ENCODE assay signal across 9 cellular contexts in the genomic region with DNA sequence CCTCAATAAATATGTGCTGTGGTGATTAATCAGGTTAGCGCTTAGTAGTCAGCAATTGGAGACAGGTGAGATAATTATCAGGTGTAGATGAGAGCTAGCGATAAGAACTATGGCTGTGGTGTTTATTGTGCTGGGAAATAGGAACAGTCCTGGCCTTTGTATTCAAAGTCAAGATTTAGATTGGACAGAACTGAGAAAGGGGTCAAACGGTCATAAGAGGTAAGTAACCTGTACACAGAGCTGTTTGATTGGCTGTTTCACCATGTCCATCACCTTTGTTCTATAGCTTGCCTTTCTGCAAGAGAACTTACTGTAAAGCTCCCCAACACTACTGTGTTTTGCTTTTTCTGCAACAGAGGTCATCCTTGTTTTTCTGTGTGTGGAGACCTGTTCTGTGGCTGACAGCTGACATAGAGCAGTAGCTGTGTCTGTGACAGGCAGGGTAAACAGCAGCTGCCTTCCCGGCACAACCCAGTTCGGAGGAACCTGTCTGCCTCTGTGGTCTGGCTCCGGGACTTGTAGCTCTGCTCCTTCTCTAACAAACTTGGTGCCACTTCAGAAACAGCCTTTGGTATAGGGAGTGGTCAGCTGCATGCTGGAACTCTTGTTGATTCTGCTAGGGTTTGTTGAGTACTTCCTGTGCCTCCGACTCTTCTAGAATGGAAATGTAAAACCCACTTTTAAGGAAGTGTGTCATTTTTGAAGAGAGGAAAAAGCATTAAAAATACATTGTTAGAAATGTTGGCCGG. TPM values are rescaled to one million over a fixed set of nuclear protein-coding genes. Genes with fewer than 3 reads are reported as not detected.
DNase-seq lines count a peak whose midpoint lies in the region; ATAC-seq, FAIRE-seq and TF ChIP-seq lines count a peak whose summit lies in the region.
"Had no signal": no experiment of that assay in that cellular context is flagged by ENCODE, and none has a peak within 500 bp of the region (broad histone marks: within the 10 kb centered on the region; RNA-seq: fewer than 3 reads in every experiment).

No MANE protein-coding gene starts in this region.

- RAD21 ChIA-PET in GM12878 (lab: Charles Lee; ENCODE audit: unreplicated experiment), result interaction anchor here (0.7 to 1.9 kb wide), 5 partner anchors 8 to 23 kb away, joined by 3 to 11 read pairs (median 3); a partner anchor contains a TSS

- H3K27ac Mint-ChIP-seq in CD14-positive monocyte (peak overlapping the region; percentile 81 to 94 (median 92)), natural killer cell (peak overlapping the region; percentile 36 to 68)

- 75% methylated on average over 8 of the region's 8 CpGs for WGBS in GM12878 (ENCODE audit: insufficient coverage, insufficient replicate concordance, low lambda C conversion rate, missing lambda C conversion rate)

- no peak for TF ChIP-seq RAD21 in GM12878 (IDR thresholded peaks at IDR 0.05; ENCODE audit: insufficient read depth, low read depth, low read length)

- peaks cover 4 to 6% of the 10 kb centered on the region in 2 donors for H3K36me3 Mint-ChIP-seq in CD14-positive monocyte
- H3K36me3 Mint-ChIP-seq in natural killer cell, result no peaks in the 10 kb centered on the region

- no peaks in the 10 kb centered on the region for H3K9me3 ChIP-seq in Peyer's patch
- H3K9me3 ChIP-seq in GM12878 (replicated peaks; ENCODE audit: control insufficient read depth, insufficient read depth, low read length), result no peaks in the 10 kb centered on the region

- H3K27me3 ChIP-seq in Peyer's patch (no peaks in the 10 kb centered on the region), GM12878 (replicated peaks in 1 of 2; ENCODE audit: control insufficient read depth in 2 of 2, insufficient read depth in 2 of 2, low read length in 1 of 2) (no peaks in the 10 kb centered on the region)

- POLR2A ChIA-PET in GM12878 (lab: Charles Lee), result interaction anchor here (12.0 kb wide), 1 partner anchor 15 kb away, joined by 325 read pairs; a partner anchor contains a TSS

- TF ChIP-seq POLR2A in Peyer's patch (IDR thresholded peaks at IDR 0.05) (no peak), GM12878 (IDR thresholded peaks at IDR 0.05; ENCODE audit: low read depth, low read length) (no peak)

- H3K27me3 Mint-ChIP-seq in CD14-positive monocyte (ENCODE audit: low read depth in 3 of 3) (no peaks in the 10 kb centered on the region), natural killer cell (ENCODE audit: low read depth in 2 of 2) (no peaks in the 10 kb centered on the region)

- BruUV-seq in GM12878 (replicated peaks; lab: Mats Ljungman, UMichigan), result no TSS peak

- H3K4me3 ChIP-seq in Peyer's patch, result peak overlapping the region in 1 of 4 donors; percentile 12
- no peak overlapping the region for H3K4me3 ChIP-seq in GM12878

- H3K4me1 Mint-ChIP-seq in CD14-positive monocyte (peaks cover 30% of the 10 kb centered on the region), natural killer cell (peaks cover 6 to 11% of the 10 kb centered on the region in 2 donors)

- DNase-seq in CD14-positive monocyte (ENCODE audit: low spot score), result no peak
- peak; percentile 25 to 63 (median 52) for DNase-seq in Peyer's patch
- DNase-seq in GM12878 (ENCODE audit: low read depth, low spot score), result no peak
- no peak for DNase-seq in natural killer cell

- FAIRE-seq in GM12878 (lab: Jason Lieb, UNC), result peak; percentile 41

- H3K36me3 ChIP-seq in Peyer's patch, result no peaks in the 10 kb centered on the region
- H3K36me3 ChIP-seq in GM12878 (ENCODE audit: control insufficient read depth in 2 of 2, insufficient read depth in 2 of 2, low read length in 1 of 2), result peaks cover 0 to 4% of the 10 kb centered on the region in 2 experiments; a peak in 1 of 4 replicates

- peaks cover 0 to 24% (median 0%) of the 10 kb centered on the region in 4 donors for H3K4me1 ChIP-seq in Peyer's patch
- H3K4me1 ChIP-seq in GM12878 (ENCODE audit: control insufficient read depth, insufficient read depth, low read length), result peaks cover 4% of the 10 kb centered on the region

- CTCF ChIA-PET in GM12878 (lab: Yijun Ruan, JAX), result interaction anchor here (0.7 to 1.5 kb wide), 4 partner anchors 18 to 385 kb away, joined by 3 read pairs; no protein-coding TSS in a partner anchor

- H3K9ac ChIP-seq in GM12878 (ENCODE audit: control insufficient read depth, insufficient read depth, low read length), result no peak overlapping the region

- TF ChIP-seq EP300 in GM12878 (IDR thresholded peaks at IDR 0.05; ENCODE audit: borderline replicate concordance in 1 of 2, control insufficient read depth in 1 of 2, low read depth in 2 of 2, low read length in 2 of 2), result no peak

- H3K4me3 Mint-ChIP-seq in CD14-positive monocyte, result peak overlapping the region; percentile 56 to 78
- no peak overlapping the region for H3K4me3 Mint-ChIP-seq in natural killer cell

- no peaks in the 10 kb centered on the region for H3K9me3 Mint-ChIP-seq in CD14-positive monocyte
- no peaks in the 10 kb centered on the region for H3K9me3 Mint-ChIP-seq in natural killer cell

- H3K79me2 ChIP-seq in GM12878 (ENCODE audit: control insufficient read depth, insufficient read depth, low read length), result peaks cover 12% of the 10 kb centered on the region

- TF ChIP-seq CTCF in CD14-positive monocyte (IDR thresholded peaks at IDR 0.05), result no peak
- TF ChIP-seq CTCF in Peyer's patch (IDR thresholded peaks at IDR 0.05), result no peak
- no peak for TF ChIP-seq CTCF in GM12878 (IDR thresholded peaks at IDR 0.05 in 2 of 3, conservative IDR thresholded peaks at IDR 0.05 in 1 of 3; ENCODE audit: control insufficient read depth in 2 of 3, extremely low read depth in 1 of 3, insufficient read depth in 1 of 3, low read depth in 3 of 3, low read length in 3 of 3)
- TF ChIP-seq CTCF in natural killer cell (IDR thresholded peaks at IDR 0.05), result no peak

- SMC1A ChIA-PET in GM12878 (lab: Charles Lee; ENCODE audit: uncharacterized antibody, unreplicated experiment), result interaction anchor here (0.5 to 1.5 kb wide), 7 partner anchors 9 to 533 kb away, joined by 3 to 6 read pairs (median 3); no protein-coding TSS in a partner anchor

- H3K27ac ChIP-seq in Peyer's patch (peak overlapping the region; percentile 39 to 69 (median 58)), GM12878 (ENCODE audit: control insufficient read depth, insufficient read depth) (no peak overlapping the region)

- H3K4me2 ChIP-seq in GM12878 (ENCODE audit: control insufficient read depth, insufficient read depth), result 0 out of 2 replicates have a peak overlapping the region, but pooled peaks have one; percentile 4

- in situ Hi-C loops in GM12878 (cut with MboI), result no loop called here

- intact Hi-C loops in CD14-positive monocyte (cut with micrococcal nuclease), result no loop called here
- intact Hi-C loops in GM12878 (cut with micrococcal nuclease; ENCODE audit: unreplicated experiment), result no loop called here
- intact Hi-C loops in natural killer cell (cut with micrococcal nuclease), result no loop called here

- ATAC-seq in GM12878 (no peak), natural killer cell (no peak), HG02852 (IDR thresholded peaks at IDR 0.05; ENCODE audit: unreplicated experiment) (no peak), HG03039 (IDR thresholded peaks at IDR 0.05; ENCODE audit: unreplicated experiment) (no peak), HG02571 (IDR thresholded peaks at IDR 0.05; ENCODE audit: unreplicated experiment) (no peak), HG02610 (IDR thresholded peaks at IDR 0.05; ENCODE audit: unreplicated experiment) (no peak)

- H2AFZ ChIP-seq in GM12878 (ENCODE audit: control insufficient read depth, low read depth, low read length), result peak overlapping the region; percentile 55; the same call in 1 of the 2 replicates

- H4K20me1 ChIP-seq in GM12878 (ENCODE audit: control insufficient read depth, insufficient read depth), result no peaks in the 10 kb centered on the region

RNA-seq across cellular contexts. Expression of a gene that starts 21.1 kb away (rescaled TPM):
- polyA plus RNA-seq in CD14-positive monocyte, result 100 to 1,000 TPM; 606 to 731 TPM
- total RNA-seq in Peyer's patch, result 100 to 1,000 TPM in 3 of 4 donors, 10 to 100 TPM in 1; 89.6 to 224 (median 157) TPM
- total RNA-seq in GM12878 (2013; cell fraction: nucleolus; rRNA removed), result 56.5 and 59.3 TPM in 2 replicates
- 350 and 429 TPM in 2 replicates for total RNA-seq in GM12878 (2014; rRNA removed)
- 418 and 422 TPM in 2 replicates for total RNA-seq in GM12878 (2014; rRNA removed; fragmentation: Illumina TruSeq; extraction: Trizol)
- total RNA-seq in GM12878 (2021), result 302 and 307 TPM in 2 replicates
- 600 TPM for polyA plus RNA-seq in GM12878 (2011; ENCODE audit: low read depth)
- polyA plus RNA-seq in GM12878 (2011; rRNA removed), result 479 and 776 TPM in 2 replicates
- polyA plus RNA-seq in GM12878 (2011; cell fraction: cytosol; rRNA removed), result 185 and 243 TPM in 2 replicates
- polyA plus RNA-seq in GM12878 (2011; cell fraction: nucleus; rRNA removed), result 95.9 and 111 TPM in 2 replicates
- polyA plus RNA-seq in GM12878 (2012), result 274 and 336 TPM in 2 replicates
- polyA plus RNA-seq in GM12878 (2014; fragmentation: Illumina TruSeq; extraction: Trizol), result 426 and 542 TPM in 2 replicates
- polyA plus RNA-seq in GM12878 (2014; fragmentation: Nextera tagmentation; extraction: Ambion mirVana), result 100 to 1,000 TPM; 286 to 442 TPM
- polyA plus RNA-seq in GM12878 (2014; rRNA removed), result 230 and 275 TPM in 2 replicates
- polyA plus RNA-seq in GM12878 (2016; fragmentation: Nextera tagmentation; extraction: Ambion mirVana), result 100 to 1,000 TPM; 184 to 200 TPM
- 265 and 457 TPM in 2 replicates for polyA minus RNA-seq in GM12878 (2011; rRNA and poly(A)+ RNA removed)
- polyA minus RNA-seq in GM12878 (2011; cell fraction: cytosol; rRNA and poly(A)+ RNA removed), result 121 and 123 TPM in 2 replicates
- polyA minus RNA-seq in GM12878 (2011; cell fraction: nucleus; rRNA and poly(A)+ RNA removed), result 21.6 and 24.3 TPM in 2 replicates
- total RNA-seq in natural killer cell, result 100 to 1,000 TPM; 454 to 470 (median 463) TPM

RNA-seq across cellular contexts. Expression of a gene that starts 29.9 kb away (rescaled TPM):
- polyA plus RNA-seq in CD14-positive monocyte (not detected), GM12878 (2011; rRNA removed) (not detected in 2 replicates), GM12878 (2014; fragmentation: Illumina TruSeq; extraction: Trizol) (not detected in 2 replicates), GM12878 (2014; fragmentation: Nextera tagmentation; extraction: Ambion mirVana) (not detected), GM12878 (2014; rRNA removed) (not detected in 2 replicates), GM12878 (2016; fragmentation: Nextera tagmentation; extraction: Ambion mirVana) (not detected)
- total RNA-seq in Peyer's patch (not detected), GM12878 (2014; rRNA removed) (not detected in 2 replicates), GM12878 (2014; rRNA removed; fragmentation: Illumina TruSeq; extraction: Trizol) (not detected in 2 replicates), GM12878 (2021) (7.6 and 9.0 TPM in 2 replicates), natural killer cell (not detected)
- not detected in 2 replicates for total RNA-seq in GM12878 (2013; cell fraction: nucleolus; rRNA removed)
- polyA plus RNA-seq in GM12878 (2011; ENCODE audit: low read depth), result not detected
- polyA plus RNA-seq in GM12878 (2011; cell fraction: cytosol; rRNA removed), result not detected in 2 replicates
- not detected in 2 replicates for polyA plus RNA-seq in GM12878 (2011; cell fraction: nucleus; rRNA removed)
- polyA plus RNA-seq in GM12878 (2012), result not detected in 2 replicates
- not detected in 2 replicates for polyA minus RNA-seq in GM12878 (2011; rRNA and poly(A)+ RNA removed)
- polyA minus RNA-seq in GM12878 (2011; cell fraction: cytosol; rRNA and poly(A)+ RNA removed), result not detected in 2 replicates
- polyA minus RNA-seq in GM12878 (2011; cell fraction: nucleus; rRNA and poly(A)+ RNA removed), result not detected in 2 replicates
- total RNA-seq: dermis microvascular lymphatic vessel endothelial cell had no signal

RNA-seq across cellular contexts. Expression of a gene that starts 54.6 kb away (rescaled TPM):
- polyA plus RNA-seq in CD14-positive monocyte, result not detected
- not detected for total RNA-seq in Peyer's patch
- not detected in 2 replicates for total RNA-seq in GM12878 (2013; cell fraction: nucleolus; rRNA removed)
- total RNA-seq in GM12878 (2014; rRNA removed), result not detected in 2 replicates
- not detected in 2 replicates for total RNA-seq in GM12878 (2014; rRNA removed; fragmentation: Illumina TruSeq; extraction: Trizol)
- total RNA-seq in GM12878 (2021), result 4.1 and 6.4 TPM in 2 replicates
- polyA plus RNA-seq in GM12878 (2011; ENCODE audit: low read depth), result not detected
- not detected in 2 replicates for polyA plus RNA-seq in GM12878 (2011; rRNA removed)
- polyA plus RNA-seq in GM12878 (2011; cell fraction: cytosol; rRNA removed), result not detected in 2 replicates
- not detected in 2 replicates for polyA plus RNA-seq in GM12878 (2011; cell fraction: nucleus; rRNA removed)
- not detected in 2 replicates for polyA plus RNA-seq in GM12878 (2012)
- not detected in 2 replicates for polyA plus RNA-seq in GM12878 (2014; fragmentation: Illumina TruSeq; extraction: Trizol)
- not detected for polyA plus RNA-seq in GM12878 (2014; fragmentation: Nextera tagmentation; extraction: Ambion mirVana)
- polyA plus RNA-seq in GM12878 (2014; rRNA removed), result not detected in 2 replicates
- polyA plus RNA-seq in GM12878 (2016; fragmentation: Nextera tagmentation; extraction: Ambion mirVana), result not detected
- not detected in 2 replicates for polyA minus RNA-seq in GM12878 (2011; rRNA and poly(A)+ RNA removed)
- polyA minus RNA-seq in GM12878 (2011; cell fraction: cytosol; rRNA and poly(A)+ RNA removed), result not detected in 2 replicates
- polyA minus RNA-seq in GM12878 (2011; cell fraction: nucleus; rRNA and poly(A)+ RNA removed), result not detected in 2 replicates
- not detected for total RNA-seq in natural killer cell

Comparison
In these comparisons a context has a peak if more than half of its experiments do, and no peak if none do; other contexts are left out.
1. DNase-seq: peak in Peyer's patch (3 of 3); none in CD14-positive monocyte (single experiment), GM12878 (single experiment) and natural killer cell (single experiment).